In the genomic region with DNA sequence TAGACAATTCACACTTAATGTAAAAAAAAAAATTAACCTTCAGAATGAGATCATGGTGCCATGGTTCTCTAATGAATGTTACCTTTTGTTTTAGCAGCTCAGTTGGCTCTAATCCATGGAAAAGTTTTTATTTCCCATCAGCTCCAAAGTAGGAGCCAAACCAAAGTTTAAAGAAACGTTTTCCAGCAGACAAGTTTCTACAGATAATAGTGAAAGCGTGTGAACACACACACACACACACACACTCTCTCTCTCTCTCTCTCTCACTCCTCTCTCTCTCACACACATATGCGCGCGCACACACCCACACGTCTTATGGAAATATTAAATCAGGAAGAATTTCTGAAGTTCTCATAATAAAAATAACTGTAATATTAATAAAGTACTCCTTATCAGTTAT, we compare ENCODE assay signal across 9 cellular contexts. TPM values are rescaled to one million over a fixed set of nuclear protein-coding genes. Genes with fewer than 3 reads are reported as not detected.
DNase-seq lines count a peak whose midpoint lies in the region; TF ChIP-seq lines count a peak whose summit lies in the region.
"Had no signal": no experiment of that assay in that cellular context is flagged by ENCODE, and none has a peak within 500 bp of the region (broad histone marks: within the 10 kb centered on the region; RNA-seq: fewer than 3 reads in every experiment).

No MANE protein-coding gene starts in this region.

- POLR2A ChIA-PET in activated CD4-positive, alpha-beta memory T cell treated with anti-CD3 and anti-CD28 coated beads, Interleukin-2, amount 10 ng/mL, durations not matched to agents 7 days and 5 days (lab: Charles Lee): interaction anchor here (0.6 to 3.6 kb wide), 6 partner anchors 8 to 1921 kb away, joined by 3 to 14 read pairs (median 4); no protein-coding TSS in a partner anchor

- no peaks in the 10 kb centered on the region for H3K27me3 Mint-ChIP-seq in activated CD4-positive, alpha-beta memory T cell treated with anti-CD3 and anti-CD28 coated beads, Interleukin-2, amount 10 ng/mL, durations not matched to agents 7 days and 5 days
- H3K27me3 Mint-ChIP-seq in osteocyte (ENCODE audit: unreplicated experiment): no peaks in the 10 kb centered on the region

- H3K27ac Mint-ChIP-seq in activated CD4-positive, alpha-beta memory T cell treated with anti-CD3 and anti-CD28 coated beads, Interleukin-2, amount 10 ng/mL, durations not matched to agents 7 days and 5 days: peak overlapping the region; percentile 27
- H3K27ac Mint-ChIP-seq in osteocyte (ENCODE audit: unreplicated experiment): peak overlapping the region; percentile 61

- DNase-seq in COLO829 (ENCODE audit: low spot score) (peak; percentile 37), foreskin melanocyte (peak; percentile 38), osteocyte (ENCODE audit: extremely low spot score, unreplicated experiment) (no peak), hepatocyte (ENCODE audit: low spot score) (no peak), cerebellar nuclear complex (lab: John Stamatoyannopoulos, UW) (no peak), SW 1271 (lab: John Stamatoyannopoulos, UW) (no peak), NCI-H2107 treated with DMSO at 0.1 percent for 48 hours (lab: John Stamatoyannopoulos, UW; ENCODE audit: unreplicated experiment) (no peak)
- no peak for DNase-seq in activated CD4-positive, alpha-beta memory T cell treated with anti-CD3 and anti-CD28 coated beads, Interleukin-2, amount 10 ng/mL, durations not matched to agents 7 days and 5 days

- H3K9me3 Mint-ChIP-seq in activated CD4-positive, alpha-beta memory T cell treated with anti-CD3 and anti-CD28 coated beads, Interleukin-2, amount 10 ng/mL, durations not matched to agents 7 days and 5 days: no peaks in the 10 kb centered on the region
- H3K9me3 Mint-ChIP-seq in osteocyte (ENCODE audit: unreplicated experiment): no peaks in the 10 kb centered on the region

- H4K20me1 ChIP-seq in hepatocyte (ENCODE audit: insufficient read depth, poor library complexity, severe bottlenecking): peaks cover 7% of the 10 kb centered on the region

- CTCF ChIA-PET in activated CD4-positive, alpha-beta memory T cell treated with anti-CD3 and anti-CD28 coated beads, Interleukin-2, amount 10 ng/mL, durations not matched to agents 7 days and 5 days (lab: Charles Lee): interaction anchor here (0.8 to 1.0 kb wide), 2 partner anchors 9 to 243 kb away, joined by 4 to 5 read pairs; no protein-coding TSS in a partner anchor

- no peak overlapping the region for H2AFZ ChIP-seq in hepatocyte
- H2AFZ ChIP-seq: parathyroid adenoma had no signal

- no peak overlapping the region for H3K4me3 ChIP-seq in hepatocyte

- no peak overlapping the region for H3K4me2 ChIP-seq in hepatocyte

- H3K27ac ChIP-seq in hepatocyte: no peak overlapping the region
- H3K27ac ChIP-seq: parathyroid adenoma had no signal

- H3K27me3 ChIP-seq in hepatocyte: no peaks in the 10 kb centered on the region

- TF ChIP-seq CTCF in osteocyte (IDR thresholded peaks at IDR 0.05): no peak
- no peak for TF ChIP-seq CTCF in hepatocyte (IDR thresholded peaks at IDR 0.05; ENCODE audit: poor library complexity)

- no peaks in the 10 kb centered on the region for H3K9me2 ChIP-seq in hepatocyte (replicated peaks; ENCODE audit: insufficient read depth)

- peaks cover 53% of the 10 kb centered on the region for H3K36me3 Mint-ChIP-seq in activated CD4-positive, alpha-beta memory T cell treated with anti-CD3 and anti-CD28 coated beads, Interleukin-2, amount 10 ng/mL, durations not matched to agents 7 days and 5 days (ENCODE audit: low read depth)
- H3K36me3 Mint-ChIP-seq in osteocyte (ENCODE audit: unreplicated experiment): peaks cover 17% of the 10 kb centered on the region

- peaks cover 64% of the 10 kb centered on the region for H3K4me1 Mint-ChIP-seq in activated CD4-positive, alpha-beta memory T cell treated with anti-CD3 and anti-CD28 coated beads, Interleukin-2, amount 10 ng/mL, durations not matched to agents 7 days and 5 days
- peaks cover 52% of the 10 kb centered on the region for H3K4me1 Mint-ChIP-seq in osteocyte (ENCODE audit: unreplicated experiment)

- 85% methylated on average over 6 of the region's 6 CpGs for WGBS in hepatocyte (ENCODE audit: low lambda C conversion rate, missing lambda C conversion rate)

- H3K4me3 Mint-ChIP-seq in activated CD4-positive, alpha-beta memory T cell treated with anti-CD3 and anti-CD28 coated beads, Interleukin-2, amount 10 ng/mL, durations not matched to agents 7 days and 5 days: no peak overlapping the region
- no peak overlapping the region for H3K4me3 Mint-ChIP-seq in osteocyte (ENCODE audit: unreplicated experiment)

- H3K4me1 ChIP-seq in hepatocyte (ENCODE audit: insufficient read depth): peaks cover 5% of the 10 kb centered on the region
- H3K4me1 ChIP-seq: parathyroid adenoma had no signal

- no peaks in the 10 kb centered on the region for H3K36me3 ChIP-seq in hepatocyte (replicated peaks; ENCODE audit: insufficient read depth, low read depth)

- peaks cover 90% of the 10 kb centered on the region for H3K79me2 ChIP-seq in hepatocyte

- no peaks in the 10 kb centered on the region for H3K9me3 ChIP-seq in hepatocyte (ENCODE audit: low read depth)

RNA-seq across cellular contexts. Expression of gene MBNL1, which starts 46.9 kb away (rescaled TPM):
- total RNA-seq in activated CD4-positive, alpha-beta memory T cell treated with anti-CD3 and anti-CD28 coated beads, Interleukin-2, amount 10 ng/mL, durations not matched to agents 7 days and 5 days: 100 to 1,000 TPM; 289 to 305 TPM
- total RNA-seq in osteocyte (159 and 166 TPM in 2 replicates), hepatocyte (98.5 and 104 TPM in 2 replicates)
- 20.5 and 27.9 TPM in 2 replicates for polyA plus RNA-seq in hepatocyte

Comparison
In these comparisons a context has a peak if more than half of its experiments do, and no peak if none do; other contexts are left out.
1. DNase-seq: peak in COLO829 (single experiment) and foreskin melanocyte (single experiment); none in activated CD4-positive, alpha-beta memory T cell treated with anti-CD3 and anti-CD28 coated beads, Interleukin-2, amount 10 ng/mL, durations not matched to agents 7 days and 5 days (single experiment), osteocyte (single experiment), hepatocyte (single experiment), cerebellar nuclear complex (0 of 2), SW 1271 (0 of 2) and NCI-H2107 treated with DMSO at 0.1 percent for 48 hours (single experiment).